ENCODE assay signal across 17 cellular contexts in genomic region chrX:40080896-40081678, GRCh38. TPM values are rescaled to one million over a fixed set of nuclear protein-coding genes. Genes with fewer than 3 reads are reported as not detected.
DNase-seq lines count a peak whose midpoint lies in the region; ATAC-seq, FAIRE-seq and TF ChIP-seq lines count a peak whose summit lies in the region.
"Had no signal": no experiment of that assay in that cellular context is flagged by ENCODE, and none has a peak within 500 bp of the region (broad histone marks: within the 10 kb centered on the region; RNA-seq: fewer than 3 reads in every experiment).

No MANE protein-coding gene starts in this region.

- H3K9me1 ChIP-seq in K562 (ENCODE audit: control insufficient read depth, insufficient read depth, low read length) = peaks cover 9% of the 10 kb centered on the region
- no peaks in the 10 kb centered on the region for H3K9me1 ChIP-seq in keratinocyte (ENCODE audit: control insufficient read depth, extremely low read depth, insufficient read depth, low read length)

- in situ Hi-C loops in K562 (cut with MboI) = no loop called here

- no peaks in the 10 kb centered on the region for H3K27me3 Mint-ChIP-seq in CD4-positive, CD25-positive, alpha-beta regulatory T cell
- H3K27me3 Mint-ChIP-seq in nephron progenitor cell (ENCODE audit: low read depth, poor library complexity) = peaks cover 50% of the 10 kb centered on the region

- H3K79me2 ChIP-seq in K562 (ENCODE audit: control insufficient read depth, insufficient read depth, low read length) (peaks cover 99% of the 10 kb centered on the region), keratinocyte (ENCODE audit: control insufficient read depth, insufficient read depth, low read length) (peaks cover 4% of the 10 kb centered on the region)

- no peak for ATAC-seq in CD4-positive, CD25-positive, alpha-beta regulatory T cell (ENCODE audit: low read depth in 2 of 2)
- ATAC-seq in K562 = no peak
- no peak for ATAC-seq in activated naive CD4-positive, alpha-beta T cell treated with anti-CD3 and anti-CD28 coated beads, Interleukin-2, amount 50 U/mL, for 72 hours
- ATAC-seq: CD8-positive, alpha-beta T cell had no signal

- POLR2A ChIA-PET in K562 (lab: Yijun Ruan, JAX) = interaction anchor here (0.7 to 1.1 kb wide), 4 partner anchors 11 to 204 kb away, joined by 3 read pairs; no protein-coding TSS in a partner anchor

- H3K27ac Mint-ChIP-seq in CD4-positive, CD25-positive, alpha-beta regulatory T cell = peak overlapping the region in 2 of 3 donors; percentile 41 to 55
- H3K27ac Mint-ChIP-seq in nephron progenitor cell = no peak overlapping the region
- no peak overlapping the region for H3K27ac Mint-ChIP-seq in activated naive CD4-positive, alpha-beta T cell treated with anti-CD3 and anti-CD28 coated beads, Interleukin-2, amount 50 U/mL, for 72 hours

- no peak for TF ChIP-seq EP300 in K562 (IDR thresholded peaks at IDR 0.05; ENCODE audit: low read length)

- BruUV-seq in K562 (replicated peaks; lab: Mats Ljungman, UMichigan) = no TSS peak

- WGBS in K562 (ENCODE audit: insufficient coverage, low coverage, missing lambda C conversion rate) = 87% methylated on average over 8 of the region's 16 CpGs

- peaks cover 0 to 1% (median 0%) of the 10 kb centered on the region in 7 donors for H3K9me3 Mint-ChIP-seq in CD4-positive, CD25-positive, alpha-beta regulatory T cell
- peaks cover 17% of the 10 kb centered on the region for H3K9me3 Mint-ChIP-seq in nephron progenitor cell
- H3K9me3 Mint-ChIP-seq in activated naive CD4-positive, alpha-beta T cell treated with anti-CD3 and anti-CD28 coated beads, Interleukin-2, amount 50 U/mL, for 72 hours = no peaks in the 10 kb centered on the region
- H3K9me3 Mint-ChIP-seq: CD8-positive, alpha-beta T cell had no signal

- peaks cover 3% of the 10 kb centered on the region for H3K36me3 ChIP-seq in CD4-positive, CD25-positive, alpha-beta regulatory T cell (ENCODE audit: control insufficient read depth, insufficient read depth, low read length)
- H3K36me3 ChIP-seq in K562 (ENCODE audit: control insufficient read depth, insufficient read depth, low read length) (peaks cover 81% of the 10 kb centered on the region; the same call in 2 of the 3 replicates), keratinocyte (ENCODE audit: control insufficient read depth in 2 of 2, extremely low read depth in 1 of 2, insufficient read depth in 2 of 2, low read length in 2 of 2) (no peaks in the 10 kb centered on the region), Peyer's patch (no peaks in the 10 kb centered on the region), vagina (no peaks in the 10 kb centered on the region)

- FAIRE-seq in K562 (lab: Jason Lieb, UNC) = no peak
- FAIRE-seq in keratinocyte (lab: Jason Lieb, UNC) = peak; percentile 39

- no peak for DNase-seq in CD4-positive, CD25-positive, alpha-beta regulatory T cell
- DNase-seq in K562 (ENCODE audit: extremely low read depth in 1 of 4, low spot score in 3 of 4) (no peak), keratinocyte (ENCODE audit: low read depth, low spot score) (no peak), nephron progenitor cell (no peak), Peyer's patch (no peak), vagina (ENCODE audit: extremely low spot score in 2 of 2) (no peak), NCI-H1436 treated with DMSO at 0.1 percent for 48 hours (lab: John Stamatoyannopoulos, UW) (no peak)
- no peak for DNase-seq in activated naive CD4-positive, alpha-beta T cell treated with anti-CD3 and anti-CD28 coated beads, Interleukin-2, amount 50 U/mL, for 72 hours (ENCODE audit: low spot score in 2 of 2)
- DNase-seq: AML-193; CD8-positive, alpha-beta T cell; DMS79; KBM-7; NCI-H1417 treated with DMSO at 0.1 percent for 48 hours; NCI-H2029 treated with DMSO at 0.1 percent for 48 hours; NCI-H2171 treated with DMSO at 0.1 percent for 48 hours; NCI-H748 treated with DMSO at 0.1 percent for 48 hours; OCI-M1 had no signal

- H2AFZ ChIP-seq in K562 (ENCODE audit: low read depth, low read length) = no peak overlapping the region
- no peak overlapping the region for H2AFZ ChIP-seq in keratinocyte (ENCODE audit: control insufficient read depth, low read length)

- no peak overlapping the region for H3K27ac ChIP-seq in CD4-positive, CD25-positive, alpha-beta regulatory T cell (ENCODE audit: insufficient read depth, low read length, poor library complexity, severe bottlenecking)
- H3K27ac ChIP-seq in K562 (ENCODE audit: extremely low read depth, low read depth, low read length) (no peak overlapping the region), keratinocyte (ENCODE audit: control insufficient read depth, insufficient read depth, low read length) (no peak overlapping the region), Peyer's patch (no peak overlapping the region), vagina (no peak overlapping the region)

- no peaks in the 10 kb centered on the region for H3K9me3 ChIP-seq in CD4-positive, CD25-positive, alpha-beta regulatory T cell (ENCODE audit: control insufficient read depth in 2 of 2, low read length in 2 of 2)
- H3K9me3 ChIP-seq in K562 (replicated peaks; ENCODE audit: control insufficient read depth, insufficient read depth, low read depth, low read length) (no peaks in the 10 kb centered on the region), keratinocyte (ENCODE audit: control insufficient read depth, low read depth, low read length) (no peaks in the 10 kb centered on the region), Peyer's patch (no peaks in the 10 kb centered on the region), vagina (no peaks in the 10 kb centered on the region)

- CTCF ChIA-PET in K562 (lab: Yijun Ruan, JAX; ENCODE audit: low intra/inter-chr PET ratio) = no interaction called here

- H3K4me1 Mint-ChIP-seq in CD4-positive, CD25-positive, alpha-beta regulatory T cell = peaks cover 6 to 66% (median 27%) of the 10 kb centered on the region in 4 donors
- H3K4me1 Mint-ChIP-seq in nephron progenitor cell = peaks cover 86% of the 10 kb centered on the region

- no peak for TF ChIP-seq CTCF in K562 (IDR thresholded peaks at IDR 0.05 in 2 of 3, conservative IDR thresholded peaks at IDR 0.05 in 1 of 3; ENCODE audit: insufficient read depth in 2 of 3, low read depth in 1 of 3, low read length in 3 of 3)
- no peak for TF ChIP-seq CTCF in keratinocyte (optimal IDR thresholded peaks at IDR 0.05 in 1 of 3, IDR thresholded peaks at IDR 0.05 in 1 of 3, conservative IDR thresholded peaks at IDR 0.05 in 1 of 3; ENCODE audit: extremely low read depth in 1 of 3, insufficient read depth in 2 of 3, low read length in 3 of 3)
- no peak for TF ChIP-seq CTCF in nephron progenitor cell (IDR thresholded peaks at IDR 0.05)
- TF ChIP-seq CTCF in Peyer's patch (IDR thresholded peaks at IDR 0.05) = no peak
- TF ChIP-seq CTCF in vagina (IDR thresholded peaks at IDR 0.05) = no peak

- H3K4me3 ChIP-seq in CD4-positive, CD25-positive, alpha-beta regulatory T cell (ENCODE audit: low read depth, low read length) = no peak overlapping the region
- H3K4me3 ChIP-seq in K562 = no peak overlapping the region
- H3K4me3 ChIP-seq in keratinocyte (ENCODE audit: control insufficient read depth in 2 of 3, extremely low read depth in 1 of 3, insufficient read depth in 2 of 3, low read depth in 1 of 3, low read length in 3 of 3) = no peak overlapping the region
- H3K4me3 ChIP-seq in Peyer's patch = no peak overlapping the region
- H3K4me3 ChIP-seq in vagina = no peak overlapping the region

- peaks cover 33% of the 10 kb centered on the region for H3K4me1 ChIP-seq in CD4-positive, CD25-positive, alpha-beta regulatory T cell (ENCODE audit: control insufficient read depth, insufficient read depth, low read length, poor library complexity, severe bottlenecking)
- peaks cover 34 to 38% of the 10 kb centered on the region in 2 experiments; a peak in 4 of 5 replicates for H3K4me1 ChIP-seq in K562 (replicated peaks in 1 of 2; ENCODE audit: control insufficient read depth in 2 of 2, insufficient read depth in 2 of 2, low read length in 2 of 2)
- peaks cover 33% of the 10 kb centered on the region for H3K4me1 ChIP-seq in keratinocyte (ENCODE audit: control insufficient read depth, extremely low read depth, insufficient read depth, low read length)
- H3K4me1 ChIP-seq in Peyer's patch = peaks cover 0 to 40% (median 5%) of the 10 kb centered on the region in 4 donors
- peaks cover 38% of the 10 kb centered on the region for H3K4me1 ChIP-seq in vagina

- H3K4me2 ChIP-seq in K562 (ENCODE audit: insufficient read depth, low read length) = no peak overlapping the region
- no peak overlapping the region for H3K4me2 ChIP-seq in keratinocyte (ENCODE audit: control insufficient read depth, extremely low read depth, insufficient read depth, low read depth, low read length)

- H3K36me3 Mint-ChIP-seq in CD4-positive, CD25-positive, alpha-beta regulatory T cell = no peaks in the 10 kb centered on the region
- H3K36me3 Mint-ChIP-seq in nephron progenitor cell (ENCODE audit: low read depth) = peaks cover 5% of the 10 kb centered on the region
- peaks cover 0 to 4% of the 10 kb centered on the region in 2 donors for H3K36me3 Mint-ChIP-seq in activated naive CD4-positive, alpha-beta T cell treated with anti-CD3 and anti-CD28 coated beads, Interleukin-2, amount 50 U/mL, for 72 hours

- no peak overlapping the region for H3K9ac ChIP-seq in K562 (ENCODE audit: insufficient read depth in 1 of 2, low read depth in 2 of 2, low read length in 2 of 2)
- H3K9ac ChIP-seq in keratinocyte (ENCODE audit: control insufficient read depth, extremely low read depth, insufficient read depth, low read length) = no peak overlapping the region

- no peaks in the 10 kb centered on the region for H3K27me3 ChIP-seq in CD4-positive, CD25-positive, alpha-beta regulatory T cell (ENCODE audit: control insufficient read depth, insufficient read depth, low read length)
- H3K27me3 ChIP-seq in K562 (ENCODE audit: control insufficient read depth in 2 of 2, insufficient read depth in 2 of 2, low read length in 2 of 2) (no peaks in the 10 kb centered on the region), keratinocyte (ENCODE audit: control insufficient read depth, extremely low read depth, insufficient read depth, low read length) (peaks cover 5% of the 10 kb centered on the region), Peyer's patch (no peaks in the 10 kb centered on the region), vagina (peaks cover 3% of the 10 kb centered on the region)

- peaks cover 88% of the 10 kb centered on the region for H4K20me1 ChIP-seq in K562 (replicated peaks; ENCODE audit: control insufficient read depth, insufficient read depth, low read length)
- H4K20me1 ChIP-seq in keratinocyte (ENCODE audit: control insufficient read depth, extremely low read depth, insufficient read depth, low read length) = no peaks in the 10 kb centered on the region

- TF ChIP-seq RAD21 in K562 (CRISPR knock-in tag; conservative IDR thresholded peaks at IDR 0.05 in 1 of 2, IDR thresholded peaks at IDR 0.05 in 1 of 2) = no peak

- dilution Hi-C loops in keratinocyte (cut with MboI; ENCODE audit: extremely low pct_ligation_motif_present, low sequenced_read_pairs) = no loop called here

- TF ChIP-seq POLR2A in K562 (conservative IDR thresholded peaks at IDR 0.05) (0 out of 2 replicates have a peak, but pooled peaks have one; percentile 2), Peyer's patch (IDR thresholded peaks at IDR 0.05) (no peak), vagina (IDR thresholded peaks at IDR 0.05) (no peak)

- intact Hi-C loops in K562 (cut with micrococcal nuclease) (no loop called here), vagina (cut with DNase I) (no loop called here)

- peak overlapping the region; percentile 44 to 69 (median 58) for H3K4me3 Mint-ChIP-seq in CD4-positive, CD25-positive, alpha-beta regulatory T cell
- H3K4me3 Mint-ChIP-seq in nephron progenitor cell = peak overlapping the region; percentile 7

RNA-seq across cellular contexts. Expression of gene BCOR, which starts 16.7 kb away (rescaled TPM):
- 38.0 TPM for total RNA-seq in CD4-positive, CD25-positive, alpha-beta regulatory T cell
- 1 to 10 TPM; 2.5 to 5.3 (median 3.2) TPM for polyA plus RNA-seq in CD4-positive, CD25-positive, alpha-beta regulatory T cell
- total RNA-seq in K562 (2011; cell fraction: chromatin; rRNA removed; ENCODE audit: low replicate concordance) = 128 and 140 TPM in 2 replicates
- total RNA-seq in K562 (2011; cell fraction: nucleolus; rRNA removed) = 71.6 and 74.4 TPM in 2 replicates
- 97.0 and 135 TPM in 2 replicates for total RNA-seq in K562 (2011; cell fraction: nucleoplasm; rRNA removed)
- 73.7 and 76.0 TPM in 2 replicates for total RNA-seq in K562 (2014; rRNA removed)
- 37.6 and 37.9 TPM in 2 replicates for total RNA-seq in K562 (2014; rRNA removed; fragmentation: Illumina TruSeq; extraction: Trizol)
- total RNA-seq in K562 (2015; rRNA removed; fragmentation: Illumina TruSeq; extraction: Trizol) = 33.0 and 36.6 TPM in 2 replicates
- total RNA-seq in K562 (2021) = 98.3 and 113 TPM in 2 replicates
- polyA plus RNA-seq in K562 (2011; rRNA removed) = 27.5 and 28.1 TPM in 2 replicates
- 30.1 and 38.0 TPM in 2 replicates for polyA plus RNA-seq in K562 (2011; cell fraction: cytosol; rRNA removed)
- 64.0 and 93.7 TPM in 2 replicates for polyA plus RNA-seq in K562 (2011; cell fraction: nucleus; rRNA removed)
- 72.8 and 76.1 TPM in 2 replicates for polyA plus RNA-seq in K562 (2012)
- polyA plus RNA-seq in K562 (2014; fragmentation: Illumina TruSeq; extraction: Trizol) = 88.1 and 98.5 TPM in 2 replicates
- 10 to 100 TPM; 32.0 to 37.4 TPM for polyA plus RNA-seq in K562 (2014; fragmentation: Nextera tagmentation; extraction: Ambion mirVana)
- polyA plus RNA-seq in K562 (2014; rRNA removed) = 44.4 and 64.6 TPM in 2 replicates
- polyA minus RNA-seq in K562 (2011; rRNA and poly(A)+ RNA removed) = 40.5 and 49.5 TPM in 2 replicates
- 105 and 120 TPM in 2 replicates for polyA minus RNA-seq in K562 (2011; cell fraction: cytosol; rRNA and poly(A)+ RNA removed)
- 36.9 and 50.0 TPM in 2 replicates for polyA minus RNA-seq in K562 (2011; cell fraction: nucleus; rRNA and poly(A)+ RNA removed)
- polyA plus RNA-seq in keratinocyte = 2.8 to 5.0 TPM (median 3.6 TPM) in 3 replicates
- 8.0 TPM for polyA plus RNA-seq in keratinocyte (2011; ENCODE audit: low read depth)
- 4.1 and 4.2 TPM in 2 replicates for polyA plus RNA-seq in keratinocyte (2011; cell fraction: cytosol; rRNA removed)
- polyA plus RNA-seq in keratinocyte (2011; cell fraction: nucleus; rRNA removed) = 20.2 and 20.8 TPM in 2 replicates
- polyA plus RNA-seq in keratinocyte (2012; ENCODE audit: low replicate concordance) = 6.2 and 7.2 TPM in 2 replicates
- polyA minus RNA-seq in keratinocyte = 2.5 to 11.9 TPM (median 7.5 TPM) in 3 replicates
- 4.0 TPM for polyA minus RNA-seq in keratinocyte (2011; cell fraction: cytosol; rRNA and poly(A)+ RNA removed)
- polyA minus RNA-seq in keratinocyte (2011; cell fraction: nucleus; rRNA and poly(A)+ RNA removed) = 13.0 and 22.7 TPM in 2 replicates
- 10 to 100 TPM; 46.9 to 48.3 TPM for total RNA-seq in activated naive CD4-positive, alpha-beta T cell treated with anti-CD3 and anti-CD28 coated beads, Interleukin-2, amount 50 U/mL, for 72 hours
- 10 to 100 TPM; 19.8 to 32.2 (median 26.0) TPM for total RNA-seq in Peyer's patch
- 19.9 TPM for total RNA-seq in vagina

Comparison
In these comparisons a context has a peak if more than half of its experiments do, and no peak if none do; other contexts are left out.
1. H3K27ac Mint-ChIP-seq: peak in CD4-positive, CD25-positive, alpha-beta regulatory T cell (2 of 3); none in nephron progenitor cell (single experiment) and activated naive CD4-positive, alpha-beta T cell treated with anti-CD3 and anti-CD28 coated beads, Interleukin-2, amount 50 U/mL, for 72 hours (0 of 2).